13 cellular contexts compared by ENCODE assay signal in genomic region chr20:54340667-54341081, GRCh38.
DNase-seq lines count a peak whose midpoint lies in the region; ATAC-seq and TF ChIP-seq lines count a peak whose summit lies in the region.
"Had no signal": no experiment of that assay in that cellular context is flagged by ENCODE, and none has a peak within 500 bp of the region (broad histone marks: within the 10 kb centered on the region; RNA-seq: fewer than 3 reads in every experiment).

No MANE protein-coding gene starts in this region.

- H2AFZ ChIP-seq in ACC112 (ENCODE audit: low read length, unreplicated experiment) (peak overlapping the region; percentile 84), IMR-90 (replicated peaks; ENCODE audit: low read length, poor library complexity) (no peak overlapping the region)

- no peak overlapping the region for H3K23ac ChIP-seq in IMR-90 (ENCODE audit: low read depth, low read length)

- peak overlapping the region in 1 of 2 experiments; percentile 53; a peak in 1 of 4 replicates for H4K8ac ChIP-seq in IMR-90 (ENCODE audit: low read depth in 2 of 2, low read length in 2 of 2)

- H3K4me3 ChIP-seq in ACC112 (ENCODE audit: low read depth, low read length) (peak overlapping the region; percentile 60; the same call in 1 of the 2 replicates), IMR-90 (ENCODE audit: insufficient read depth, low read depth, low read length) (no peak overlapping the region), brain microvascular endothelial cell (ENCODE audit: low read depth, low read length) (no peak overlapping the region), thyroid gland (replicated peaks in 1 of 3) (no peak overlapping the region), spleen (no peak overlapping the region)

- H3K4ac ChIP-seq in IMR-90 (ENCODE audit: low read depth, low read length), result peak overlapping the region; percentile 32; the same call in 1 of the 2 replicates

- no peaks in the 10 kb centered on the region for H4K20me1 ChIP-seq in IMR-90 (ENCODE audit: insufficient read depth, low read length)

- BruUV-seq in IMR-90 (replicated peaks; lab: Mats Ljungman, UMichigan), result no TSS peak

- H3K9me3 ChIP-seq in IMR-90 (ENCODE audit: control insufficient read depth, insufficient read depth, low read length), result no peaks in the 10 kb centered on the region
- no peaks in the 10 kb centered on the region for H3K9me3 ChIP-seq in thyroid gland
- H3K9me3 ChIP-seq in spleen, result peaks cover 0 to 12% (median 0%) of the 10 kb centered on the region in 8 donors

- no peak overlapping the region for H2BK120ac ChIP-seq in IMR-90 (ENCODE audit: low read depth, low read length)

- H3K9ac ChIP-seq in IMR-90 (ENCODE audit: low read depth, low read length), result no peak overlapping the region

- H3K4me2 ChIP-seq in IMR-90 (ENCODE audit: low read depth, low read length), result peak overlapping the region; percentile 90

- peak overlapping the region; percentile 69; the same call in 1 of the 2 replicates for H2BK20ac ChIP-seq in IMR-90 (ENCODE audit: low read depth, low read length)

- H3K36me3 ChIP-seq in ACC112 (ENCODE audit: insufficient read depth, low read length) (no peaks in the 10 kb centered on the region), IMR-90 (ENCODE audit: control insufficient read depth, insufficient read depth, low read length) (no peaks in the 10 kb centered on the region), brain microvascular endothelial cell (replicated peaks) (no peaks in the 10 kb centered on the region), thyroid gland (no peaks in the 10 kb centered on the region), spleen (no peaks in the 10 kb centered on the region)

- 0 out of 3 replicates have a peak overlapping the region, but pooled peaks have one; percentile 15 for H2BK15ac ChIP-seq in IMR-90 (ENCODE audit: low read depth, low read length)

- peak overlapping the region; percentile 61; the same call in 1 of the 2 replicates for H3K18ac ChIP-seq in IMR-90 (ENCODE audit: low read depth, low read length)

- in situ Hi-C loops in IMR-90 (cut with MboI; ENCODE audit: low sequenced_read_pairs), result no loop called here
- in situ Hi-C loops in brain microvascular endothelial cell (cut with HindIII; ENCODE audit: low pct_ligation_motif_present, low sequenced_read_pairs), result no loop called here

- H3K14ac ChIP-seq in IMR-90 (replicated peaks; ENCODE audit: low read depth, low read length), result 0 out of 2 replicates have a peak overlapping the region, but pooled peaks have one; percentile 16

- no peak overlapping the region for H4K91ac ChIP-seq in IMR-90 (ENCODE audit: insufficient read depth, low read depth, low read length)

- POLR2A ChIA-PET in IMR-90 (lab: Charles Lee; ENCODE audit: unreplicated experiment), result no interaction called here

- intact Hi-C loops in IMR-90 (cut with micrococcal nuclease) (loop anchor here (10.0 kb wide), 2 partner anchors 116 to 206 kb away; no protein-coding TSS in a partner anchor), thyroid gland (cut with DNase I) (no loop called here), spleen (cut with DNase I; ENCODE audit: low total_unique reads) (no loop called here)

- no peak for TF ChIP-seq RAD21 in IMR-90 (IDR thresholded peaks at IDR 0.05; ENCODE audit: low read length)

- peak; percentile 67 for ATAC-seq in IMR-90 (ENCODE audit: low read depth)
- peak; percentile 22 for ATAC-seq in left lobe of liver
- ATAC-seq: activated T-helper 17 cell treated with anti-CD3 and anti-CD28 coated beads, Interleukin-2, amount 50 U/mL, for 72 hours had no signal

- DNase-seq in IMR-90, result peak; percentile 84
- peak; percentile 73 for DNase-seq in brain microvascular endothelial cell
- DNase-seq in left lobe of liver (ENCODE audit: low spot score), result no peak
- DNase-seq in thyroid gland, result no peak
- DNase-seq in hypothalamus (lab: John Stamatoyannopoulos, UW), result no peak
- no peak for DNase-seq in NCI-H146 treated with DMSO at 0.1 percent for 48 hours (lab: John Stamatoyannopoulos, UW; ENCODE audit: unreplicated experiment)
- no peak for DNase-seq in spleen
- DNase-seq: activated CD4-positive, alpha-beta T cell treated with anti-CD3 and anti-CD28 coated beads, Interleukin-2, amount 10 ng/mL, durations not matched to agents 7 days and 5 days; foreskin melanocyte; KBM-7; NCI-H2029 had no signal

- H2AK5ac ChIP-seq in IMR-90 (ENCODE audit: low read depth, low read length), result no peak overlapping the region

- no peak for TF ChIP-seq POLR2A in IMR-90 (IDR thresholded peaks at IDR 0.05; ENCODE audit: low read depth, low read length)
- TF ChIP-seq POLR2A in thyroid gland (IDR thresholded peaks at IDR 0.05), result no peak
- TF ChIP-seq POLR2A in spleen (IDR thresholded peaks at IDR 0.05), result no peak

- H3K27me3 ChIP-seq in ACC112 (ENCODE audit: insufficient read depth, low read length) (no peaks in the 10 kb centered on the region), IMR-90 (ENCODE audit: control insufficient read depth, insufficient read depth, low read length) (no peaks in the 10 kb centered on the region), brain microvascular endothelial cell (replicated peaks) (no peaks in the 10 kb centered on the region), thyroid gland (no peaks in the 10 kb centered on the region), spleen (replicated peaks in 1 of 7) (no peaks in the 10 kb centered on the region)

- H3K27ac ChIP-seq in ACC112 (ENCODE audit: low read depth, low read length) (peak overlapping the region; percentile 86), IMR-90 (ENCODE audit: insufficient read depth, low read length) (peak overlapping the region; percentile 55; the same call in 1 of the 2 replicates), brain microvascular endothelial cell (peak overlapping the region; percentile 58), thyroid gland (no peak overlapping the region), spleen (peak overlapping the region in 2 of 8 donors; percentile 13 to 27)

- no CpG with 5 or more reads among the region's 4 CpGs for WGBS in IMR-90 (ENCODE audit: extremely low coverage in 2 of 2, insufficient read length in 1 of 2), 2 experiments
- WGBS in thyroid gland, 2 donors, result 24 to 38% methylated on average over 4 of the region's 4 CpGs
- WGBS in spleen, 5 donors, result 30 to 40% (median 39%) methylated on average over 4 of the region's 4 CpGs

- H3K4me1 ChIP-seq in ACC112 (ENCODE audit: control insufficient read depth, insufficient read depth, low read length, unreplicated experiment), result peaks cover 35% of the 10 kb centered on the region
- H3K4me1 ChIP-seq in IMR-90 (ENCODE audit: control insufficient read depth, insufficient read depth, low read length), result peaks cover 6% of the 10 kb centered on the region
- H3K4me1 ChIP-seq in thyroid gland, result no peaks in the 10 kb centered on the region
- H3K4me1 ChIP-seq in spleen, result no peaks in the 10 kb centered on the region

- dilution Hi-C loops in IMR-90 (cut with HindIII; ENCODE audit: low sequenced_read_pairs, unreplicated experiment), result no loop called here

- 0 out of 2 replicates have a peak overlapping the region, but pooled peaks have one; percentile 53 for H4K5ac ChIP-seq in IMR-90 (ENCODE audit: low read depth, low read length)

- CTCF ChIA-PET in IMR-90 (lab: Yijun Ruan, JAX), result no interaction called here

- H3K79me2 ChIP-seq in ACC112 (ENCODE audit: control insufficient read depth, insufficient read depth, low read length, unreplicated experiment), result no peaks in the 10 kb centered on the region

- peaks cover 3% of the 10 kb centered on the region; the same call in 1 of the 2 replicates for H3K9me1 ChIP-seq in IMR-90 (ENCODE audit: insufficient read depth, low read length)

- H3K56ac ChIP-seq in IMR-90 (ENCODE audit: extremely low read depth, insufficient read depth, low read length), result no peak overlapping the region

- no peaks in the 10 kb centered on the region for H3K79me1 ChIP-seq in IMR-90 (ENCODE audit: low read depth in 1 of 2, low read length in 2 of 2)

- TF ChIP-seq CTCF in IMR-90 (conservative IDR thresholded peaks at IDR 0.05; ENCODE audit: low read depth, low read length), result no peak
- TF ChIP-seq CTCF in brain microvascular endothelial cell (IDR thresholded peaks at IDR 0.05; ENCODE audit: low read depth, low read length, missing control alignments), result no peak
- TF ChIP-seq CTCF in thyroid gland (IDR thresholded peaks at IDR 0.05), result no peak
- no peak for TF ChIP-seq CTCF in spleen (IDR thresholded peaks at IDR 0.05 in 8 of 11, conservative IDR thresholded peaks at IDR 0.05 in 3 of 11)

- peak overlapping the region; percentile 16 for H2BK5ac ChIP-seq in IMR-90 (ENCODE audit: low read depth, low read length, poor library complexity, severe bottlenecking)

- no peak overlapping the region for H2AK9ac ChIP-seq in IMR-90 (replicated peaks; ENCODE audit: low read depth, low read length, poor library complexity)

TF ChIP-seq in IMR-90, 13 proteins besides CTCF, POLR2A, EP300 and RAD21:
- no peak for TF ChIP-seq FOS (IDR thresholded peaks at IDR 0.05; ENCODE audit: low read depth, low read length)
- TF ChIP-seq CEBPB (IDR thresholded peaks at IDR 0.05; ENCODE audit: low read depth, low read length), result peak; percentile 72

Comparison
In these comparisons a context has a peak if more than half of its experiments do, and no peak if none do; other contexts are left out.
1. H3K27ac ChIP-seq: peak in ACC112 (single experiment), IMR-90 (single experiment) and brain microvascular endothelial cell (single experiment); none in thyroid gland (0 of 3).
2. DNase-seq: peak in IMR-90 (single experiment) and brain microvascular endothelial cell (single experiment); none in left lobe of liver (single experiment), thyroid gland (0 of 2), hypothalamus (0 of 51), NCI-H146 treated with DMSO at 0.1 percent for 48 hours (single experiment) and spleen (single experiment).